8 cellular contexts compared by ENCODE assay signal in the genomic region with DNA sequence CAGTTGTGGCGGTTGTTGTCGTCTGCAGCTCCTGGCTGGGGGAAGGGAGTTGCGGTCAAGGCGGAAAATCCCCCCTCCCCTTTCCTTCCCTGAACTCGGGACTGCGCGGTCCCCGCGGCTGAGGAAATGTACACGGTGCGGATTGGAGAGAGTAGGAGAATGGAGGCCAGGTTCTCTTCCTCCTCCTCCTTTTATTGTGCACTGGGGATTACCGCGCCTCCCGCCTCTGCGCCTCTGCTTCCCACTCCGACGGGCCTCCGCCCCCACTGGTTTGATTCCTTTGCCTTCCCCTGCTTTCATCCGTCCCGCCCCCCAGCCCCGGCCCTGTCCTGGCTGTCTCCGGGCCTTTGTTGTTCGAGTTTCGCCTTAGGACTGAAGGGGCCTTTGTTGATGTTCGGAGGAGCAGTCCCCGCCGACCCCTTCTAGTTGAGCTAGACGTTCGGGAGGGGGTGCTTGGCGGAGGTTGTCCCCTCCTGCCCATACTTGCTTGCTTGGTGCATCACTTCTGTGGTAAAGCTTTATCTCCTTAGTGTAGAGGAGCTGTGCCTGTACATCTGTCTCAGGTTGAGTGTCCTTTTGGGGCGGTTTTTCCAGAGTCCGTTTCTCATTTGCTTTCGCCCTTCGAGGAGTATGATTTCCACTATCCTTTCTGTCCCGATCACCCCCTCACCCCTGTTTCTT. TPM values are rescaled to one million over a fixed set of nuclear protein-coding genes. Genes with fewer than 3 reads are reported as not detected.
A peak's percentile ranks its signal among the peaks of the same experiment; 100 is the strongest.
DNase-seq lines count a peak whose midpoint lies in the region; ATAC-seq and TF ChIP-seq lines count a peak whose summit lies in the region.

No MANE protein-coding gene starts in this region.

- 0 to 1% methylated on average over 24 to 34 of the region's 35 CpGs for WGBS in body of pancreas, 2 donors

- no peaks in the 10 kb centered on the region for H3K27me3 Mint-ChIP-seq in T-helper 2 cell treated with Interferon-gamma antibody and Interleukin-4, amounts not matched to agents 5 μg/mL and 100 μg/mL, for 36 hours (ENCODE audit: low read depth)

- peak overlapping the region; percentile 67 to 88 for H3K4me3 ChIP-seq in body of pancreas
- H3K4me3 ChIP-seq in iPS-20b (ENCODE audit: low read length), result peak overlapping the region; percentile 98
- H3K4me3 ChIP-seq in skin epidermis, result peak overlapping the region; percentile 65 to 98 (median 76)

- no peaks in the 10 kb centered on the region for H3K27me3 ChIP-seq in body of pancreas
- peaks cover 19% of the 10 kb centered on the region for H3K27me3 ChIP-seq in iPS-20b (ENCODE audit: insufficient read depth, low read length)

- peak; percentile 35 for DNase-seq in AG08395 (ENCODE audit: low spot score)
- DNase-seq in HUDEP-2 (lab: John Stamatoyannopoulos, UW; ENCODE audit: unreplicated experiment in 76 of 76), result peak in 47 of 76 experiments; percentile 9 to 73 (median 40)
- peak; percentile 65 for DNase-seq in T-helper 2 cell treated with Interferon-gamma antibody and Interleukin-4, amounts not matched to agents 5 μg/mL and 100 μg/mL, for 36 hours (ENCODE audit: low spot score)
- DNase-seq in body of pancreas, result peak; percentile 27 to 42 (median 38)

- H3K4me1 ChIP-seq in body of pancreas (peaks cover 53% of the 10 kb centered on the region), iPS-20b (ENCODE audit: insufficient read depth, low read length) (peaks cover 13% of the 10 kb centered on the region; the same call in 1 of the 2 replicates)

- H3K9me3 ChIP-seq in body of pancreas (no peaks in the 10 kb centered on the region), iPS-20b (ENCODE audit: insufficient read depth, low read depth, low read length) (no peaks in the 10 kb centered on the region)

- intact Hi-C loops in body of pancreas (cut with DNase I), result no loop called here

- TF ChIP-seq POLR2A in GM18505 (IDR thresholded peaks at IDR 0.05; ENCODE audit: borderline replicate concordance, extremely low read depth, insufficient read depth, insufficient read length) (no peak), body of pancreas (IDR thresholded peaks at IDR 0.05) (no peak)

- H3K27ac Mint-ChIP-seq in T-helper 2 cell treated with Interferon-gamma antibody and Interleukin-4, amounts not matched to agents 5 μg/mL and 100 μg/mL, for 36 hours, result peak overlapping the region; percentile 99

- peak; percentile 1 for ATAC-seq in GM18505 (IDR thresholded peaks at IDR 0.05; ENCODE audit: unreplicated experiment)
- ATAC-seq in body of pancreas, result peak; percentile 4
- no peak for ATAC-seq in HG02970 (IDR thresholded peaks at IDR 0.05; ENCODE audit: low FRiP score, unreplicated experiment)

- H3K36me3 ChIP-seq in body of pancreas (replicated peaks in 1 of 2; ENCODE audit: insufficient read depth in 1 of 2, low read depth in 2 of 2) (no peaks in the 10 kb centered on the region), iPS-20b (ENCODE audit: insufficient read depth, low read depth, low read length) (peaks cover 7% of the 10 kb centered on the region; the same call in 1 of the 2 replicates)

- peak overlapping the region; percentile 96 for H3K9ac ChIP-seq in iPS-20b (ENCODE audit: low read depth, low read length)

- peak overlapping the region; percentile 88 to 96 (median 94) for H3K27ac ChIP-seq in body of pancreas
- H3K27ac ChIP-seq in iPS-20b (ENCODE audit: low read length), result peak overlapping the region; percentile 72
- H3K27ac ChIP-seq in skin epidermis, result peak overlapping the region; percentile 84 to 98 (median 94)

- H3K4me1 Mint-ChIP-seq in T-helper 2 cell treated with Interferon-gamma antibody and Interleukin-4, amounts not matched to agents 5 μg/mL and 100 μg/mL, for 36 hours (ENCODE audit: low read depth), result peaks cover 46% of the 10 kb centered on the region

- TF ChIP-seq CTCF in body of pancreas (IDR thresholded peaks at IDR 0.05), result no peak

- no peaks in the 10 kb centered on the region for H3K9me3 Mint-ChIP-seq in T-helper 2 cell treated with Interferon-gamma antibody and Interleukin-4, amounts not matched to agents 5 μg/mL and 100 μg/mL, for 36 hours

- peaks cover 12% of the 10 kb centered on the region for H3K36me3 Mint-ChIP-seq in T-helper 2 cell treated with Interferon-gamma antibody and Interleukin-4, amounts not matched to agents 5 μg/mL and 100 μg/mL, for 36 hours (ENCODE audit: low read depth)

- H3K4me3 Mint-ChIP-seq in T-helper 2 cell treated with Interferon-gamma antibody and Interleukin-4, amounts not matched to agents 5 μg/mL and 100 μg/mL, for 36 hours, result peak overlapping the region; percentile 91

RNA-seq across cellular contexts. Expression of gene ZNF292, which starts 0.7 kb away (rescaled TPM):
- 10 to 100 TPM; 28.0 to 30.3 TPM for total RNA-seq in body of pancreas
